In genomic region chr6:16766043-16766521, GRCh38 we compare ENCODE assay signal across 11 cellular contexts. TPM values are rescaled to one million over a fixed set of nuclear protein-coding genes. Genes with fewer than 3 reads are reported as not detected.
DNase-seq lines count a peak whose midpoint lies in the region; ATAC-seq and TF ChIP-seq lines count a peak whose summit lies in the region.
"Had no signal": no experiment of that assay in that cellular context is flagged by ENCODE, and none has a peak within 500 bp of the region (broad histone marks: within the 10 kb centered on the region; RNA-seq: fewer than 3 reads in every experiment).

No MANE protein-coding gene starts in this region.

- no peak overlapping the region for H3K4me3 Mint-ChIP-seq in activated CD8-positive, alpha-beta T cell treated with anti-CD3 and anti-CD28 coated beads, Interleukin-2, amount 10 ng/mL, durations not matched to agents 7 days and 5 days

- H3K4me1 Mint-ChIP-seq in activated CD8-positive, alpha-beta T cell treated with anti-CD3 and anti-CD28 coated beads, Interleukin-2, amount 10 ng/mL, durations not matched to agents 7 days and 5 days (ENCODE audit: low read depth) = peaks cover 78% of the 10 kb centered on the region

- no peak overlapping the region for H3K4me3 ChIP-seq in AG09309 (ENCODE audit: control insufficient read depth, low read depth, low read length)
- peak overlapping the region in 1 of 2 experiments; percentile 28; a peak in 1 of 4 replicates for H3K4me3 ChIP-seq in HCT116 (replicated peaks in 1 of 2; ENCODE audit: low read depth in 1 of 2, low read length in 2 of 2)
- H3K4me3 ChIP-seq in hepatocyte = no peak overlapping the region
- H3K4me3 ChIP-seq in A673 (ENCODE audit: low read depth, low read length, poor library complexity, severe bottlenecking) = no peak overlapping the region
- H3K4me3 ChIP-seq: heart right ventricle had no signal

- BruUV-seq in HCT116 (replicated peaks; lab: Mats Ljungman, UMichigan) = no TSS peak
- BruUV-seq in A673 (replicated peaks; lab: Mats Ljungman, UMichigan) = no TSS peak

- no peaks in the 10 kb centered on the region for H3K27me3 Mint-ChIP-seq in activated CD8-positive, alpha-beta T cell treated with anti-CD3 and anti-CD28 coated beads, Interleukin-2, amount 10 ng/mL, durations not matched to agents 7 days and 5 days (ENCODE audit: low read depth)

- no peak for TF ChIP-seq POLR2A in HCT116 (IDR thresholded peaks at IDR 0.05; ENCODE audit: borderline replicate concordance, extremely low read depth, insufficient read depth, insufficient read length)

- intact Hi-C loops in HCT116 (cut with micrococcal nuclease) (no loop called here), A673 (cut with micrococcal nuclease; ENCODE audit: unreplicated experiment) (loop anchor here (10.0 kb wide), 1 partner anchor 101 kb away; no protein-coding TSS in a partner anchor)

- peak; percentile 16; the same call in 1 of the 2 replicates for ATAC-seq in HCT116
- no peak for ATAC-seq in activated CD8-positive, alpha-beta T cell treated with anti-CD3 and anti-CD28 coated beads, Interleukin-2, amount 10 ng/mL, durations not matched to agents 7 days and 5 days
- ATAC-seq: heart right ventricle had no signal

- TF ChIP-seq CTCF in AG09309 (IDR thresholded peaks at IDR 0.05; ENCODE audit: control insufficient read depth, insufficient read depth, low read depth, low read length, missing control alignments) = no peak
- no peak for TF ChIP-seq CTCF in HCT116 (IDR thresholded peaks at IDR 0.05 in 2 of 3, conservative IDR thresholded peaks at IDR 0.05 in 1 of 3; ENCODE audit: borderline replicate concordance in 1 of 3, insufficient read depth in 1 of 3, low read depth in 2 of 3, low read length in 2 of 3)
- TF ChIP-seq CTCF in hepatocyte (IDR thresholded peaks at IDR 0.05; ENCODE audit: poor library complexity) = no peak
- no peak for TF ChIP-seq CTCF in A673 (conservative IDR thresholded peaks at IDR 0.05; ENCODE audit: low read depth, low read length)

- peak; percentile 28 for TF ChIP-seq RAD21 in HCT116 (IDR thresholded peaks at IDR 0.05; ENCODE audit: low read depth)

- H4K20me1 ChIP-seq in HCT116 (ENCODE audit: insufficient read depth) (no peaks in the 10 kb centered on the region), hepatocyte (ENCODE audit: insufficient read depth, poor library complexity, severe bottlenecking) (no peaks in the 10 kb centered on the region)

- no peak overlapping the region for H2AFZ ChIP-seq in HCT116 (ENCODE audit: low read depth, low read length, poor library complexity, severe bottlenecking)
- no peak overlapping the region for H2AFZ ChIP-seq in hepatocyte

- CTCF ChIA-PET in HCT116 (lab: Charles Lee) (no interaction called here), A673 (lab: Charles Lee) (no interaction called here)
- CTCF ChIA-PET in activated CD8-positive, alpha-beta T cell treated with anti-CD3 and anti-CD28 coated beads, Interleukin-2, amount 10 ng/mL, durations not matched to agents 7 days and 5 days (lab: Charles Lee) = interaction anchor here (1.4 to 5.8 kb wide), 4 partner anchors 8 to 320 kb away, joined by 4 to 173 read pairs (median 58); no protein-coding TSS in a partner anchor

- H3K4me2 ChIP-seq in HCT116 (ENCODE audit: low read length) (peak overlapping the region; percentile 61), hepatocyte (no peak overlapping the region)

- peaks cover 74 to 94% of the 10 kb centered on the region in 2 experiments for H3K4me1 ChIP-seq in HCT116 (ENCODE audit: control insufficient read depth in 1 of 2, insufficient read depth in 2 of 2, low read length in 2 of 2)
- peaks cover 23% of the 10 kb centered on the region for H3K4me1 ChIP-seq in hepatocyte (ENCODE audit: insufficient read depth)
- H3K4me1 ChIP-seq in A673 (ENCODE audit: insufficient read depth, low read length, poor library complexity, severe bottlenecking) = peaks cover 51% of the 10 kb centered on the region

- RAD21 ChIA-PET in HCT116 (lab: Charles Lee; ENCODE audit: low non-redundant PET in 1 of 2, low total read pairs in 2 of 2, uncharacterized antibody in 2 of 2, unreplicated experiment in 2 of 2) = no interaction called here

- no peaks in the 10 kb centered on the region for H3K27me3 ChIP-seq in HCT116 (ENCODE audit: insufficient read depth, low read length)
- H3K27me3 ChIP-seq in hepatocyte = no peaks in the 10 kb centered on the region
- H3K27me3 ChIP-seq in A673 (replicated peaks; ENCODE audit: insufficient read depth, low read depth, low read length, poor library complexity) = no peaks in the 10 kb centered on the region
- H3K27me3 ChIP-seq: heart right ventricle had no signal

- peak overlapping the region; percentile 46 for H3K9ac ChIP-seq in HCT116 (ENCODE audit: low read length)

- POLR2A ChIA-PET in HCT116 (lab: Charles Lee) (no interaction called here), A673 (lab: Charles Lee; ENCODE audit: low non-redundant PET) (no interaction called here)
- POLR2A ChIA-PET in activated CD8-positive, alpha-beta T cell treated with anti-CD3 and anti-CD28 coated beads, Interleukin-2, amount 10 ng/mL, durations not matched to agents 7 days and 5 days (lab: Charles Lee) = no interaction called here

- H3K9me3 Mint-ChIP-seq in activated CD8-positive, alpha-beta T cell treated with anti-CD3 and anti-CD28 coated beads, Interleukin-2, amount 10 ng/mL, durations not matched to agents 7 days and 5 days (ENCODE audit: insufficient read depth) = no peaks in the 10 kb centered on the region

- DNase-seq in AG09309 (ENCODE audit: low read depth) (peak; percentile 89), HCT116 (ENCODE audit: low read depth, low spot score) (peak; percentile 83), hepatocyte (ENCODE audit: low spot score) (peak; percentile 28), AML-193 (lab: John Stamatoyannopoulos, UW) (no peak), A673 (ENCODE audit: low spot score) (no peak), NCI-H2081 (lab: John Stamatoyannopoulos, UW) (no peak), NCI-H1930 (lab: John Stamatoyannopoulos, UW) (no peak)
- DNase-seq in activated CD8-positive, alpha-beta T cell treated with anti-CD3 and anti-CD28 coated beads, Interleukin-2, amount 10 ng/mL, durations not matched to agents 7 days and 5 days = peak; percentile 52
- DNase-seq: GF-D8, heart right ventricle, NCI-H2081 treated with DMSO at 0.1 percent for 48 hours had no signal

- H3K36me3 ChIP-seq in HCT116 (ENCODE audit: control insufficient read depth in 1 of 2, insufficient read depth in 2 of 2, low read length in 2 of 2) = no peaks in the 10 kb centered on the region
- no peaks in the 10 kb centered on the region for H3K36me3 ChIP-seq in hepatocyte (replicated peaks; ENCODE audit: insufficient read depth, low read depth)
- no peaks in the 10 kb centered on the region for H3K36me3 ChIP-seq in A673 (ENCODE audit: insufficient read depth, low read length, poor library complexity, severe bottlenecking)
- H3K36me3 ChIP-seq: heart right ventricle had no signal

- H3K9me3 ChIP-seq in HCT116 (ENCODE audit: control insufficient read depth in 1 of 2, insufficient read depth in 1 of 2, low read depth in 1 of 2, low read length in 2 of 2) (no peaks in the 10 kb centered on the region), hepatocyte (ENCODE audit: low read depth) (no peaks in the 10 kb centered on the region), A673 (ENCODE audit: low read depth, low read length, poor library complexity, severe bottlenecking) (no peaks in the 10 kb centered on the region)
- H3K9me3 ChIP-seq: heart right ventricle had no signal

- H3K79me2 ChIP-seq in HCT116 (ENCODE audit: insufficient read depth, low read length) (no peaks in the 10 kb centered on the region), hepatocyte (no peaks in the 10 kb centered on the region)

- peak overlapping the region; percentile 29; the same call in 1 of the 2 replicates for H3K27ac ChIP-seq in HCT116 (ENCODE audit: low read depth, low read length)
- no peak overlapping the region for H3K27ac ChIP-seq in hepatocyte
- H3K27ac ChIP-seq in A673 (ENCODE audit: low read depth, low read length, poor library complexity, severe bottlenecking) = no peak overlapping the region

- peaks cover 12% of the 10 kb centered on the region for H3K36me3 Mint-ChIP-seq in activated CD8-positive, alpha-beta T cell treated with anti-CD3 and anti-CD28 coated beads, Interleukin-2, amount 10 ng/mL, durations not matched to agents 7 days and 5 days (ENCODE audit: low read depth)

- H3K9me2 ChIP-seq in HCT116 (ENCODE audit: insufficient read depth) = no peaks in the 10 kb centered on the region
- no peaks in the 10 kb centered on the region for H3K9me2 ChIP-seq in hepatocyte (replicated peaks; ENCODE audit: insufficient read depth)

- H3K27ac Mint-ChIP-seq in activated CD8-positive, alpha-beta T cell treated with anti-CD3 and anti-CD28 coated beads, Interleukin-2, amount 10 ng/mL, durations not matched to agents 7 days and 5 days = peak overlapping the region; percentile 61

- 63% methylated on average over 1 of the region's 1 CpG for WGBS in hepatocyte (ENCODE audit: low lambda C conversion rate, missing lambda C conversion rate)

TF ChIP-seq in HCT116, 20 proteins besides CTCF, POLR2A, EP300 and RAD21 (continues in another document):
- TF ChIP-seq CBX3 (IDR thresholded peaks at IDR 0.05; ENCODE audit: low read depth) (peak; percentile 81; the same call in 1 of the 2 replicates), SP1 (IDR thresholded peaks at IDR 0.05; ENCODE audit: low read depth) (peak; percentile 88), ZBTB33 (IDR thresholded peaks at IDR 0.05; ENCODE audit: extremely low read depth, insufficient replicate concordance, low read length) (no peak), YY1 (IDR thresholded peaks at IDR 0.05; ENCODE audit: extremely low read depth, insufficient replicate concordance, low read depth, low read length) (peak; percentile 39), SRF (IDR thresholded peaks at IDR 0.05; ENCODE audit: low read depth) (peak; percentile 40; the same call in 1 of the 2 replicates)

RNA-seq across cellular contexts. Expression of gene ATXN1, which starts 4.8 kb away (rescaled TPM):
- total RNA-seq in HCT116 (2021; ENCODE audit: unreplicated experiment) (21.0 TPM), hepatocyte (28.7 and 32.6 TPM in 2 replicates), A673 (2021) (25.6 and 25.7 TPM in 2 replicates)
- polyA plus RNA-seq in HCT116 (2012) = 7.9 and 9.7 TPM in 2 replicates
- total RNA-seq in activated CD8-positive, alpha-beta T cell treated with anti-CD3 and anti-CD28 coated beads, Interleukin-2, amount 10 ng/mL, durations not matched to agents 7 days and 5 days = 10 to 100 TPM; 36.7 to 42.9 TPM
- 14.7 and 16.3 TPM in 2 replicates for polyA plus RNA-seq in hepatocyte

Comparison
In these comparisons a context has a peak if more than half of its experiments do, and no peak if none do; other contexts are left out.
1. DNase-seq: peak in AG09309 (single experiment), HCT116 (single experiment), activated CD8-positive, alpha-beta T cell treated with anti-CD3 and anti-CD28 coated beads, Interleukin-2, amount 10 ng/mL, durations not matched to agents 7 days and 5 days (single experiment) and hepatocyte (single experiment); none in AML-193 (0 of 2), A673 (single experiment), NCI-H2081 (0 of 2) and NCI-H1930 (0 of 2).